In the genomic region with DNA sequence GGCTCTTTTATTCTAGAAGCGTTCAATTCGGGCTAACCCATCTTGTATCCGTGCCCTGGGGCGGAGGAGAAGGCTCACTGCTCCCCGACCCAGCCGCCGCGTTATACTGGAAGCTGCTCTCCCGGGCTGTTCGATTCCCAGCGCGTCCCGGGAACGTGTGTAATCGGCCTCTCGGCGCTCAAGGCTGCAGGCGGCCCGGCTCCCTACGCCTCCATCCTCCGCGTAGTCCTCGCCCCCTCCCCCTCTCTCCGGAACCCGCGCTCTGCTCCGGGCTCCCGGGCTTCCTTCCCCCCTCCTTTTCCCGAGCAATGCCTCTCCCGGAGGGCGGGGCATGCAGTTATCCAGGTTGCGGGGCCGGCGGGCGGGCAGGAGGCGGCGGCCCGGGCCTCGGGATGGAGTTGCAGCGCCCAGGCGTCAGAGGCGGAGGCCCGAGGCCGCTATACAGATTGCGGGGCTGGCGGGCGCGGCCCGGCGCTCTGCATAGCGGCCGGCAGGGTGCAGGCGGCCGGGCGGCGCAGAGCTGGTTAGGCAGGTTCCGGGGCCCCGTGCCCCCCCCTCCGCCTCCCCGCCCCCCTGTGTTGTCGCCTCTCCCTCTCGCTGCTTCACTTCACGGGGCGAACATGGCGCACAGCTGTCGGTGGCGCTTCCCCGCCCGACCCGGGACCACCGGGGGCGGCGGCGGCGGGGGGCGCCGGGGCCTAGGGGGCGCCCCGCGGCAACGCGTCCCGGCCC, we compare ENCODE assay signal across 1 cellular context.
A peak's percentile ranks its signal among the peaks of the same experiment; 100 is the strongest.
TF ChIP-seq lines count a peak whose summit lies in the region.

TSS of gene KMT2A (plus strand) at position 600 of the 732 bp plus-strand sequence. CDS start at position 621, 21 bp downstream.

TF ChIP-seq in HEK293, 187 proteins besides CTCF, POLR2A, EP300 and RAD21 (continued from another document):
- TF ChIP-seq, protein P1, sequence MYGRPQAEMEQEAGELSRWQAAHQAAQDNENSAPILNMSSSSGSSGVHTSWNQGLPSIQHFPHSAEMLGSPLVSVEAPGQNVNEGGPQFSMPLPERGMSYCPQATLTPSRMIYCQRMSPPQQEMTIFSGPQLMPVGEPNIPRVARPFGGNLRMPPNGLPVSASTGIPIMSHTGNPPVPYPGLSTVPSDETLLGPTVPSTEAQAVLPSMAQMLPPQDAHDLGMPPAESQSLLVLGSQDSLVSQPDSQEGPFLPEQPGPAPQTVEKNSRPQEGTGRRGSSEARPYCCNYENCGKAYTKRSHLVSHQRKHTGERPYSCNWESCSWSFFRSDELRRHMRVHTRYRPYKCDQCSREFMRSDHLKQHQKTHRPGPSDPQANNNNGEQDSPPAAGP (tag by site-specific recombination; IDR thresholded peaks at IDR 0.05): peak; percentile 94
- TF ChIP-seq ZNF510 (tag by site-specific recombination; IDR thresholded peaks at IDR 0.05; ENCODE audit: insufficient replicate concordance) (no peak), ZNF202 (tag by site-specific recombination; IDR thresholded peaks at IDR 0.05; ENCODE audit: borderline replicate concordance) (no peak), ZNF214 (tag by site-specific recombination; IDR thresholded peaks at IDR 0.05; ENCODE audit: borderline replicate concordance) (no peak), WT1 (tag by site-specific recombination; IDR thresholded peaks at IDR 0.05) (peak; percentile 54), ZNF24 (tag by site-specific recombination; IDR thresholded peaks at IDR 0.05) (0 out of 2 replicates have a peak, but pooled peaks have one; percentile 14), ZNF416 (tag by site-specific recombination; IDR thresholded peaks at IDR 0.05) (no peak), TRIM28 (IDR thresholded peaks at IDR 0.05; ENCODE audit: borderline replicate concordance, low read length) (no peak), GLI4 (tag by site-specific recombination; IDR thresholded peaks at IDR 0.05) (peak; percentile 98), ZNF433 (tag by site-specific recombination; IDR thresholded peaks at IDR 0.05; ENCODE audit: low read depth) (no peak), ZNF707 (tag by site-specific recombination; IDR thresholded peaks at IDR 0.05) (no peak), ZNF544 (tag by site-specific recombination; IDR thresholded peaks at IDR 0.05) (no peak), SETDB1 (IDR thresholded peaks at IDR 0.05; ENCODE audit: insufficient read length, low read length) (no peak), ZNF140 (tag by site-specific recombination; IDR thresholded peaks at IDR 0.05) (no peak), ZNF302 (tag by site-specific recombination; IDR thresholded peaks at IDR 0.05; ENCODE audit: low read depth) (no peak), ZNF391 (tag by site-specific recombination; IDR thresholded peaks at IDR 0.05; ENCODE audit: borderline replicate concordance, low read depth) (peak; percentile 82), ZNF280C (tag by site-specific recombination; IDR thresholded peaks at IDR 0.05) (no peak), ZNF175 (tag by site-specific recombination; IDR thresholded peaks at IDR 0.05) (no peak), BCL11A (tag by site-specific recombination; IDR thresholded peaks at IDR 0.05; ENCODE audit: low read depth) (no peak), ZNF174 (tag by site-specific recombination; IDR thresholded peaks at IDR 0.05) (peak; percentile 90; the same call in 1 of the 2 replicates), GLI2 (tag by site-specific recombination; IDR thresholded peaks at IDR 0.05; ENCODE audit: borderline replicate concordance, low read depth) (no peak), ZNF600 (tag by site-specific recombination; IDR thresholded peaks at IDR 0.05) (peak; percentile 37; the same call in 1 of the 2 replicates), ZNF394 (tag by site-specific recombination; IDR thresholded peaks at IDR 0.05; ENCODE audit: borderline replicate concordance) (no peak), ZNF292 (tag by site-specific recombination; IDR thresholded peaks at IDR 0.05; ENCODE audit: borderline replicate concordance, low read depth) (no peak), ZNF791 (tag by site-specific recombination; IDR thresholded peaks at IDR 0.05) (no peak), ZNF76 (tag by site-specific recombination; IDR thresholded peaks at IDR 0.05; ENCODE audit: borderline replicate concordance, low read depth) (peak; percentile 85), ZNF658 (tag by site-specific recombination; IDR thresholded peaks at IDR 0.05) (no peak), KLF9 (tag by site-specific recombination; IDR thresholded peaks at IDR 0.05; ENCODE audit: low read depth) (peak; percentile 92), ZNF23 (tag by site-specific recombination; IDR thresholded peaks at IDR 0.05; ENCODE audit: borderline replicate concordance) (no peak), ZNF670 (tag by site-specific recombination; IDR thresholded peaks at IDR 0.05; ENCODE audit: low read depth) (no peak), ZEB2 (tag by site-specific recombination; IDR thresholded peaks at IDR 0.05) (peak; percentile 90)
- TF ChIP-seq, protein P2, sequence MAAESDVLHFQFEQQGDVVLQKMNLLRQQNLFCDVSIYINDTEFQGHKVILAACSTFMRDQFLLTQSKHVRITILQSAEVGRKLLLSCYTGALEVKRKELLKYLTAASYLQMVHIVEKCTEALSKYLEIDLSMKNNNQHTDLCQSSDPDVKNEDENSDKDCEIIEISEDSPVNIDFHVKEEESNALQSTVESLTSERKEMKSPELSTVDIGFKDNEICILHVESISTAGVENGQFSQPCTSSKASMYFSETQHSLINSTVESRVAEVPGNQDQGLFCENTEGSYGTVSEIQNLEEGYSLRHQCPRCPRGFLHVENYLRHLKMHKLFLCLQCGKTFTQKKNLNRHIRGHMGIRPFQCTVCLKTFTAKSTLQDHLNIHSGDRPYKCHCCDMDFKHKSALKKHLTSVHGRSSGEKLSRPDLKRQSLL (tag by site-specific recombination; IDR thresholded peaks at IDR 0.05): peak; percentile 96
- TF ChIP-seq, protein P3, sequence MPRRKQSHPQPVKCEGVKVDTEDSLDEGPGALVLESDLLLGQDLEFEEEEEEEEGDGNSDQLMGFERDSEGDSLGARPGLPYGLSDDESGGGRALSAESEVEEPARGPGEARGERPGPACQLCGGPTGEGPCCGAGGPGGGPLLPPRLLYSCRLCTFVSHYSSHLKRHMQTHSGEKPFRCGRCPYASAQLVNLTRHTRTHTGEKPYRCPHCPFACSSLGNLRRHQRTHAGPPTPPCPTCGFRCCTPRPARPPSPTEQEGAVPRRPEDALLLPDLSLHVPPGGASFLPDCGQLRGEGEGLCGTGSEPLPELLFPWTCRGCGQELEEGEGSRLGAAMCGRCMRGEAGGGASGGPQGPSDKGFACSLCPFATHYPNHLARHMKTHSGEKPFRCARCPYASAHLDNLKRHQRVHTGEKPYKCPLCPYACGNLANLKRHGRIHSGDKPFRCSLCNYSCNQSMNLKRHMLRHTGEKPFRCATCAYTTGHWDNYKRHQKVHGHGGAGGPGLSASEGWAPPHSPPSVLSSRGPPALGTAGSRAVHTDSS (tag by site-specific recombination; IDR thresholded peaks at IDR 0.05): no peak
- TF ChIP-seq, protein P4, sequence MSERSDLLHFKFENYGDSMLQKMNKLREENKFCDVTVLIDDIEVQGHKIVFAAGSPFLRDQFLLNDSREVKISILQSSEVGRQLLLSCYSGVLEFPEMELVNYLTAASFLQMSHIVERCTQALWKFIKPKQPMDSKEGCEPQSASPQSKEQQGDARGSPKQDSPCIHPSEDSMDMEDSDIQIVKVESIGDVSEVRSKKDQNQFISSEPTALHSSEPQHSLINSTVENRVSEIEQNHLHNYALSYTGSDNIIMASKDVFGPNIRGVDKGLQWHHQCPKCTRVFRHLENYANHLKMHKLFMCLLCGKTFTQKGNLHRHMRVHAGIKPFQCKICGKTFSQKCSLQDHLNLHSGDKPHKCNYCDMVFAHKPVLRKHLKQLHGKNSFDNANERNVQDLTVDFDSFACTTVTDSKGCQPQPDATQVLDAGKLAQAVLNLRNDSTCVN (tag by site-specific recombination; optimal IDR thresholded peaks at IDR 0.05): peak; percentile 56
